1 cellular context compared by ENCODE assay signal in the genomic region with DNA sequence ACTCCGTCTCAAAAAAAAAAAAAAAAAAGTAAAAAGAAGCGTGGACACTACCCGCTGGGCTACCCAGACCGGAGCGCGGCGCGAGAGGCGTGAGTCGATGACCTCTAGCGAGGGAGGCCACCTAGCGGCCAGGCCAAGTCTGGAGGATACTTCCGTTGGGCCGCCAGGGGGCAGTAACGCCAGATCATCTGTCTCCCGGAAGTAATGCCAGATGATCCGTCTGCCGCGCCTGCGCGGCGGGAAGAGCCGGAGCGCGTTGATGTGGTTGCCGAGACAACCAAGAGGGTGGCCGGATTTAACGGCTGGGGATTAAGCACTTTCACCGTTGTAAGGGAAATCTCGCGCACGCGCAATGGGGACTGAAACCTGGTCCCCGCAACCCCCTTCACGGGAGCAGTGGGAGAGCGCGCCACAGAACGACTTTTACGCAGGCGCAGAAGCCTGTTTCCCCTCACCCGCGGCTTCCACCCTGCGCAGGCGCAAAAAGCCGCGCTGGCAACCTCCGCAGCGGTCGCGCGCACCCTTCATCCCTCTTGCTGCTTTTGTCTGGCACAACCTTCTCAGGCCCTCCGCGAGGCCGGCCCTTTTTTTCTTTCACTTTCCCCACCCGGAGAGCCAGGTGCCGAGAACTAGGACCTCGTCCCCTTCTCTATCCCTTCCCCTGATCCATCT.
TF ChIP-seq lines count a peak whose summit lies in the region.

No MANE protein-coding gene starts in this region.

TF ChIP-seq in K562, 482 proteins besides CTCF, POLR2A, EP300 and RAD21 (continued from another document and continues in another):
- TF ChIP-seq SOX6 (IDR thresholded peaks at IDR 0.05) (peak; percentile 71), PCBP2 (IDR thresholded peaks at IDR 0.05; ENCODE audit: low read depth, low read length, poor library complexity, severe bottlenecking) (no peak), ZNF184 (CRISPR knock-in tag; IDR thresholded peaks at IDR 0.05) (no peak), NBN (IDR thresholded peaks at IDR 0.05; ENCODE audit: low read depth) (peak; percentile 62), ZNF12 (CRISPR knock-in tag; IDR thresholded peaks at IDR 0.05) (no peak), NEUROD1 (IDR thresholded peaks at IDR 0.05; ENCODE audit: borderline replicate concordance, low read depth, low read length, partially characterized antibody) (peak; percentile 76), MBD2 (IDR thresholded peaks at IDR 0.05; ENCODE audit: borderline replicate concordance, low read depth) (no peak; the same call in 1 of the 2 replicates), PURB (CRISPR knock-in tag; IDR thresholded peaks at IDR 0.05; ENCODE audit: low read depth) (no peak), CREM (IDR thresholded peaks at IDR 0.05; ENCODE audit: low read depth) (peak; percentile 87), SAFB (IDR thresholded peaks at IDR 0.05; ENCODE audit: borderline replicate concordance, low read depth, low read length) (no peak), TFAM (CRISPR knock-in tag; conservative IDR thresholded peaks at IDR 0.05) (no peak), CEBPG (CRISPR knock-in tag; IDR thresholded peaks at IDR 0.05) (no peak), CEBPG (tag; conservative IDR thresholded peaks at IDR 0.05 in 1 of 2, IDR thresholded peaks at IDR 0.05 in 1 of 2) (no peak), RBM17 (IDR thresholded peaks at IDR 0.05; ENCODE audit: borderline replicate concordance, low read depth, low read length) (no peak), ZNF830 (CRISPR knock-in tag; IDR thresholded peaks at IDR 0.05) (peak; percentile 90; the same call in 1 of the 2 replicates), TRIM24 (IDR thresholded peaks at IDR 0.05) (no peak; a peak in 3 of 4 replicates)
- TF ChIP-seq, protein P1, sequence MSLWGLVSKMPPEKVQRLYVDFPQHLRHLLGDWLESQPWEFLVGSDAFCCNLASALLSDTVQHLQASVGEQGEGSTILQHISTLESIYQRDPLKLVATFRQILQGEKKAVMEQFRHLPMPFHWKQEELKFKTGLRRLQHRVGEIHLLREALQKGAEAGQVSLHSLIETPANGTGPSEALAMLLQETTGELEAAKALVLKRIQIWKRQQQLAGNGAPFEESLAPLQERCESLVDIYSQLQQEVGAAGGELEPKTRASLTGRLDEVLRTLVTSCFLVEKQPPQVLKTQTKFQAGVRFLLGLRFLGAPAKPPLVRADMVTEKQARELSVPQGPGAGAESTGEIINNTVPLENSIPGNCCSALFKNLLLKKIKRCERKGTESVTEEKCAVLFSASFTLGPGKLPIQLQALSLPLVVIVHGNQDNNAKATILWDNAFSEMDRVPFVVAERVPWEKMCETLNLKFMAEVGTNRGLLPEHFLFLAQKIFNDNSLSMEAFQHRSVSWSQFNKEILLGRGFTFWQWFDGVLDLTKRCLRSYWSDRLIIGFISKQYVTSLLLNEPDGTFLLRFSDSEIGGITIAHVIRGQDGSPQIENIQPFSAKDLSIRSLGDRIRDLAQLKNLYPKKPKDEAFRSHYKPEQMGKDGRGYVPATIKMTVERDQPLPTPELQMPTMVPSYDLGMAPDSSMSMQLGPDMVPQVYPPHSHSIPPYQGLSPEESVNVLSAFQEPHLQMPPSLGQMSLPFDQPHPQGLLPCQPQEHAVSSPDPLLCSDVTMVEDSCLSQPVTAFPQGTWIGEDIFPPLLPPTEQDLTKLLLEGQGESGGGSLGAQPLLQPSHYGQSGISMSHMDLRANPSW (CRISPR knock-in tag; IDR thresholded peaks at IDR 0.05): no peak
- TF ChIP-seq, protein P2, sequence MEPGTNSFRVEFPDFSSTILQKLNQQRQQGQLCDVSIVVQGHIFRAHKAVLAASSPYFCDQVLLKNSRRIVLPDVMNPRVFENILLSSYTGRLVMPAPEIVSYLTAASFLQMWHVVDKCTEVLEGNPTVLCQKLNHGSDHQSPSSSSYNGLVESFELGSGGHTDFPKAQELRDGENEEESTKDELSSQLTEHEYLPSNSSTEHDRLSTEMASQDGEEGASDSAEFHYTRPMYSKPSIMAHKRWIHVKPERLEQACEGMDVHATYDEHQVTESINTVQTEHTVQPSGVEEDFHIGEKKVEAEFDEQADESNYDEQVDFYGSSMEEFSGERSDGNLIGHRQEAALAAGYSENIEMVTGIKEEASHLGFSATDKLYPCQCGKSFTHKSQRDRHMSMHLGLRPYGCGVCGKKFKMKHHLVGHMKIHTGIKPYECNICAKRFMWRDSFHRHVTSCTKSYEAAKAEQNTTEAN (CRISPR knock-in tag; IDR thresholded peaks at IDR 0.05): no peak
- TF ChIP-seq, protein P3, sequence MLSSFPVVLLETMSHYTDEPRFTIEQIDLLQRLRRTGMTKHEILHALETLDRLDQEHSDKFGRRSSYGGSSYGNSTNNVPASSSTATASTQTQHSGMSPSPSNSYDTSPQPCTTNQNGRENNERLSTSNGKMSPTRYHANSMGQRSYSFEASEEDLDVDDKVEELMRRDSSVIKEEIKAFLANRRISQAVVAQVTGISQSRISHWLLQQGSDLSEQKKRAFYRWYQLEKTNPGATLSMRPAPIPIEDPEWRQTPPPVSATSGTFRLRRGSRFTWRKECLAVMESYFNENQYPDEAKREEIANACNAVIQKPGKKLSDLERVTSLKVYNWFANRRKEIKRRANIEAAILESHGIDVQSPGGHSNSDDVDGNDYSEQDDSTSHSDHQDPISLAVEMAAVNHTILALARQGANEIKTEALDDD (IDR thresholded peaks at IDR 0.05): no peak
- TF ChIP-seq, protein P4, sequence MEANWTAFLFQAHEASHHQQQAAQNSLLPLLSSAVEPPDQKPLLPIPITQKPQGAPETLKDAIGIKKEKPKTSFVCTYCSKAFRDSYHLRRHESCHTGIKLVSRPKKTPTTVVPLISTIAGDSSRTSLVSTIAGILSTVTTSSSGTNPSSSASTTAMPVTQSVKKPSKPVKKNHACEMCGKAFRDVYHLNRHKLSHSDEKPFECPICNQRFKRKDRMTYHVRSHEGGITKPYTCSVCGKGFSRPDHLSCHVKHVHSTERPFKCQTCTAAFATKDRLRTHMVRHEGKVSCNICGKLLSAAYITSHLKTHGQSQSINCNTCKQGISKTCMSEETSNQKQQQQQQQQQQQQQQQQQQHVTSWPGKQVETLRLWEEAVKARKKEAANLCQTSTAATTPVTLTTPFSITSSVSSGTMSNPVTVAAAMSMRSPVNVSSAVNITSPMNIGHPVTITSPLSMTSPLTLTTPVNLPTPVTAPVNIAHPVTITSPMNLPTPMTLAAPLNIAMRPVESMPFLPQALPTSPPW (CRISPR knock-in tag; IDR thresholded peaks at IDR 0.05): peak; percentile 58
- TF ChIP-seq, protein P5, sequence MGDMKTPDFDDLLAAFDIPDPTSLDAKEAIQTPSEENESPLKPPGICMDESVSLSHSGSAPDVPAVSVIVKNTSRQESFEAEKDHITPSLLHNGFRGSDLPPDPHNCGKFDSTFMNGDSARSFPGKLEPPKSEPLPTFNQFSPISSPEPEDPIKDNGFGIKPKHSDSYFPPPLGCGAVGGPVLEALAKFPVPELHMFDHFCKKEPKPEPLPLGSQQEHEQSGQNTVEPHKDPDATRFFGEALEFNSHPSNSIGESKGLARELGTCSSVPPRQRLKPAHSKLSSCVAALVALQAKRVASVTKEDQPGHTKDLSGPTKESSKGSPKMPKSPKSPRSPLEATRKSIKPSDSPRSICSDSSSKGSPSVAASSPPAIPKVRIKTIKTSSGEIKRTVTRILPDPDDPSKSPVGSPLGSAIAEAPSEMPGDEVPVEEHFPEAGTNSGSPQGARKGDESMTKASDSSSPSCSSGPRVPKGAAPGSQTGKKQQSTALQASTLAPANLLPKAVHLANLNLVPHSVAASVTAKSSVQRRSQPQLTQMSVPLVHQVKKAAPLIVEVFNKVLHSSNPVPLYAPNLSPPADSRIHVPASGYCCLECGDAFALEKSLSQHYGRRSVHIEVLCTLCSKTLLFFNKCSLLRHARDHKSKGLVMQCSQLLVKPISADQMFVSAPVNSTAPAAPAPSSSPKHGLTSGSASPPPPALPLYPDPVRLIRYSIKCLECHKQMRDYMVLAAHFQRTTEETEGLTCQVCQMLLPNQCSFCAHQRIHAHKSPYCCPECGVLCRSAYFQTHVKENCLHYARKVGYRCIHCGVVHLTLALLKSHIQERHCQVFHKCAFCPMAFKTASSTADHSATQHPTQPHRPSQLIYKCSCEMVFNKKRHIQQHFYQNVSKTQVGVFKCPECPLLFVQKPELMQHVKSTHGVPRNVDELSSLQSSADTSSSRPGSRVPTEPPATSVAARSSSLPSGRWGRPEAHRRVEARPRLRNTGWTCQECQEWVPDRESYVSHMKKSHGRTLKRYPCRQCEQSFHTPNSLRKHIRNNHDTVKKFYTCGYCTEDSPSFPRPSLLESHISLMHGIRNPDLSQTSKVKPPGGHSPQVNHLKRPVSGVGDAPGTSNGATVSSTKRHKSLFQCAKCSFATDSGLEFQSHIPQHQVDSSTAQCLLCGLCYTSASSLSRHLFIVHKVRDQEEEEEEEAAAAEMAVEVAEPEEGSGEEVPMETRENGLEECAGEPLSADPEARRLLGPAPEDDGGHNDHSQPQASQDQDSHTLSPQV (IDR thresholded peaks at IDR 0.05): peak; percentile 86
- TF ChIP-seq, protein P6, sequence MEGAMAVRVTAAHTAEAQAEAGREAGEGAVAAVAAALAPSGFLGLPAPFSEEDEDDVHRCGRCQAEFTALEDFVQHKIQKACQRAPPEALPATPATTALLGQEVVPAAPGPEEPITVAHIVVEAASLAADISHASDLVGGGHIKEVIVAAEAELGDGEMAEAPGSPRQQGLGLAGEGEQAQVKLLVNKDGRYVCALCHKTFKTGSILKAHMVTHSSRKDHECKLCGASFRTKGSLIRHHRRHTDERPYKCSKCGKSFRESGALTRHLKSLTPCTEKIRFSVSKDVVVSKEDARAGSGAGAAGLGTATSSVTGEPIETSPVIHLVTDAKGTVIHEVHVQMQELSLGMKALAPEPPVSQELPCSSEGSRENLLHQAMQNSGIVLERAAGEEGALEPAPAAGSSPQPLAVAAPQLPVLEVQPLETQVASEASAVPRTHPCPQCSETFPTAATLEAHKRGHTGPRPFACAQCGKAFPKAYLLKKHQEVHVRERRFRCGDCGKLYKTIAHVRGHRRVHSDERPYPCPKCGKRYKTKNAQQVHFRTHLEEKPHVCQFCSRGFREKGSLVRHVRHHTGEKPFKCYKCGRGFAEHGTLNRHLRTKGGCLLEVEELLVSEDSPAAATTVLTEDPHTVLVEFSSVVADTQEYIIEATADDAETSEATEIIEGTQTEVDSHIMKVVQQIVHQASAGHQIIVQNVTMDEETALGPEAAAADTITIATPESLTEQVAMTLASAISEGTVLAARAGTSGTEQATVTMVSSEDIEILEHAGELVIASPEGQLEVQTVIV (CRISPR knock-in tag; IDR thresholded peaks at IDR 0.05; ENCODE audit: borderline replicate concordance): no peak; the same call in 1 of the 2 replicates
- TF ChIP-seq, protein P7, sequence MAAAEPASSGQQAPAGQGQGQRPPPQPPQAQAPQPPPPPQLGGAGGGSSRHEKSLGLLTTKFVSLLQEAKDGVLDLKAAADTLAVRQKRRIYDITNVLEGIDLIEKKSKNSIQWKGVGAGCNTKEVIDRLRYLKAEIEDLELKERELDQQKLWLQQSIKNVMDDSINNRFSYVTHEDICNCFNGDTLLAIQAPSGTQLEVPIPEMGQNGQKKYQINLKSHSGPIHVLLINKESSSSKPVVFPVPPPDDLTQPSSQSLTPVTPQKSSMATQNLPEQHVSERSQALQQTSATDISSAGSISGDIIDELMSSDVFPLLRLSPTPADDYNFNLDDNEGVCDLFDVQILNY (CRISPR knock-in tag; IDR thresholded peaks at IDR 0.05): no peak
- TF ChIP-seq, protein P8, sequence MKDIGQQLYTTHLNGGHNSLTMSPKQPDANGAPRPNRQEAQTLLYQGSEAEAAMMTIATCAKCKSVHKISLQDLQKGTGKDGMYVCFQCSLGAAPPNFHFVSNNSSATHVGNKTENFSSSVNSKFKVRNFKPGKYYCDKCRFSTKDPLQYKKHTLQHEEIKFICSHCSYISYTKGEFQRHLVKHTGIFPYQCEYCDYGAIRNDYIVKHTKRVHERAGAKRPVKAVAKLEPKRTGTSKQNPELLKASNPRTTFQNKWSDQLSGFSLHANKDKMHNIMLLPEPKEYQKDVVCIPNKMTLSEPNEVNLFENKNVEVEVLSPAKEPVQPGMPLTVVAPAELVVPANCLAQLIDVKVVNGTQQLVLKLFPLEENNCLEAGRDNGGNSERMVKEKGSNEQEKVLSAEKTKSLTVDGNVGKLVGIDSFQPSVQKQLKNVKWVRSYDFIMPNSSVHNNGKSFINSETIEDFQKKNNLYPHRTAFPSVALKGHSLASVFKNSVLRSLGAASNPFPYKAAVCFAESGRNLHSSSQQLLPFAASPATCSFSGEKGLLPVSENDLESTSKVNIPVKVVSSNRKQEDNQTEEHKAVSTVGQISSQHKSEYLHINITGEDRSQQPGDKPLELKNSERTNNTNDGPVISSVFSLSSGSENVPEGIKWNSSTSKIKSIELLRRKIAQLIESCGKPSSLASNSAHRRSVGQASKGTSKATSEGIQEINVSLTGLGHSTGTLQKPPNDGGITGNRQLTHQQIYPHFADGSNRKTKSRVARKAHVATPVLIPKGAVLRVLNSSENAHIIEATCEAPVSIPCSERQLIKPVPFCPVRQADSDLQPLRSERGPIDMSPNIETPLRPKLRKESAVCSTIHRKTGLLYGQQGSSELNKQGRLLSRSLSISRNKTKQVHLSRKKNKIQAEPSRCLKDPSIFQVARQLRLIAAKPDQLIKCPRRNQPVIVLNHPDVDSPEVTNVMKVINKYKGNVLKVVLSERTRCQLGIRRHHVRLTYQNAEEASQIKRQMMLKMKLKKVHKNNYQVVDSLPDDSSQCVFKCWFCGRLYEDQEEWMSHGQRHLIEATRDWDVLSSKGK (CRISPR knock-in tag; IDR thresholded peaks at IDR 0.05): no peak
- TF ChIP-seq, protein P9, sequence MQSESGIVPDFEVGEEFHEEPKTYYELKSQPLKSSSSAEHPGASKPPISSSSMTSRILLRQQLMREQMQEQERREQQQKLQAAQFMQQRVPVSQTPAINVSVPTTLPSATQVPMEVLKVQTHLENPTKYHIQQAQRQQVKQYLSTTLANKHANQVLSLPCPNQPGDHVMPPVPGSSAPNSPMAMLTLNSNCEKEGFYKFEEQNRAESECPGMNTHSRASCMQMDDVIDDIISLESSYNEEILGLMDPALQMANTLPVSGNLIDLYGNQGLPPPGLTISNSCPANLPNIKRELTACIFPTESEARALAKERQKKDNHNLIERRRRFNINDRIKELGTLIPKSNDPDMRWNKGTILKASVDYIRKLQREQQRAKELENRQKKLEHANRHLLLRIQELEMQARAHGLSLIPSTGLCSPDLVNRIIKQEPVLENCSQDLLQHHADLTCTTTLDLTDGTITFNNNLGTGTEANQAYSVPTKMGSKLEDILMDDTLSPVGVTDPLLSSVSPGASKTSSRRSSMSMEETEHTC (IDR thresholded peaks at IDR 0.05): no peak
- TF ChIP-seq, protein P10, sequence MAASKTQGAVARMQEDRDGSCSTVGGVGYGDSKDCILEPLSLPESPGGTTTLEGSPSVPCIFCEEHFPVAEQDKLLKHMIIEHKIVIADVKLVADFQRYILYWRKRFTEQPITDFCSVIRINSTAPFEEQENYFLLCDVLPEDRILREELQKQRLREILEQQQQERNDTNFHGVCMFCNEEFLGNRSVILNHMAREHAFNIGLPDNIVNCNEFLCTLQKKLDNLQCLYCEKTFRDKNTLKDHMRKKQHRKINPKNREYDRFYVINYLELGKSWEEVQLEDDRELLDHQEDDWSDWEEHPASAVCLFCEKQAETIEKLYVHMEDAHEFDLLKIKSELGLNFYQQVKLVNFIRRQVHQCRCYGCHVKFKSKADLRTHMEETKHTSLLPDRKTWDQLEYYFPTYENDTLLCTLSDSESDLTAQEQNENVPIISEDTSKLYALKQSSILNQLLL (CRISPR knock-in tag; IDR thresholded peaks at IDR 0.05; ENCODE audit: borderline replicate concordance): no peak
- TF ChIP-seq, protein P11, sequence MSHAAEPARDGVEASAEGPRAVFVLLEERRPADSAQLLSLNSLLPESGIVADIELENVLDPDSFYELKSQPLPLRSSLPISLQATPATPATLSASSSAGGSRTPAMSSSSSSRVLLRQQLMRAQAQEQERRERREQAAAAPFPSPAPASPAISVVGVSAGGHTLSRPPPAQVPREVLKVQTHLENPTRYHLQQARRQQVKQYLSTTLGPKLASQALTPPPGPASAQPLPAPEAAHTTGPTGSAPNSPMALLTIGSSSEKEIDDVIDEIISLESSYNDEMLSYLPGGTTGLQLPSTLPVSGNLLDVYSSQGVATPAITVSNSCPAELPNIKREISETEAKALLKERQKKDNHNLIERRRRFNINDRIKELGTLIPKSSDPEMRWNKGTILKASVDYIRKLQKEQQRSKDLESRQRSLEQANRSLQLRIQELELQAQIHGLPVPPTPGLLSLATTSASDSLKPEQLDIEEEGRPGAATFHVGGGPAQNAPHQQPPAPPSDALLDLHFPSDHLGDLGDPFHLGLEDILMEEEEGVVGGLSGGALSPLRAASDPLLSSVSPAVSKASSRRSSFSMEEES (CRISPR knock-in tag; IDR thresholded peaks at IDR 0.05): no peak
